In genomic region chr20:64038579-64039292, GRCh38 we compare ENCODE assay signal across 1 cellular context.
A peak's percentile ranks its signal among the peaks of the same experiment; 100 is the strongest.
TF ChIP-seq lines count a peak whose summit lies in the region.

No MANE protein-coding gene starts in this region.

TF ChIP-seq in K562, 482 proteins besides CTCF, POLR2A, EP300 and RAD21 (continued from another document and continues in another):
- peak; percentile 32 for TF ChIP-seq ESRRA (IDR thresholded peaks at IDR 0.05; ENCODE audit: borderline replicate concordance, low read depth)
- no peak for TF ChIP-seq NR3C1 (CRISPR knock-in tag; IDR thresholded peaks at IDR 0.05)
- TF ChIP-seq GTF2E2 (tag; IDR thresholded peaks at IDR 0.05), result peak; percentile 51; the same call in 1 of the 2 replicates
- no peak for TF ChIP-seq GTF2A2 (tag; IDR thresholded peaks at IDR 0.05)
- peak; percentile 89 for TF ChIP-seq ARID4B (CRISPR knock-in tag; IDR thresholded peaks at IDR 0.05)
- TF ChIP-seq HMG20B (CRISPR knock-in tag; IDR thresholded peaks at IDR 0.05), result no peak
- peak; percentile 67; the same call in 1 of the 2 replicates for TF ChIP-seq PRMT5 (CRISPR knock-in tag; IDR thresholded peaks at IDR 0.05)
- no peak for TF ChIP-seq ESRRB (CRISPR knock-in tag; IDR thresholded peaks at IDR 0.05; ENCODE audit: borderline replicate concordance)
- peak; percentile 90 for TF ChIP-seq FOXP1 (CRISPR knock-in tag; IDR thresholded peaks at IDR 0.05)
- TF ChIP-seq PURB (CRISPR knock-in tag; IDR thresholded peaks at IDR 0.05; ENCODE audit: low read depth), result no peak
- no peak for TF ChIP-seq ASH1L (IDR thresholded peaks at IDR 0.05; ENCODE audit: borderline replicate concordance, low read depth, partially characterized antibody)
- peak; percentile 92; the same call in 1 of the 2 replicates for TF ChIP-seq HMGXB4 (CRISPR knock-in tag; IDR thresholded peaks at IDR 0.05)
- peak; percentile 23 to 63; a peak in 1 of 4 replicates for TF ChIP-seq MNT (conservative IDR thresholded peaks at IDR 0.05)
- TF ChIP-seq SAFB (IDR thresholded peaks at IDR 0.05; ENCODE audit: borderline replicate concordance, low read depth, low read length), result 0 out of 2 replicates have a peak, but pooled peaks have one; percentile 28
- 0 out of 4 replicates have a peak, but pooled peaks of 1 of the 2 experiments have one; percentile 17 for TF ChIP-seq FOXA3 (CRISPR knock-in tag; conservative IDR thresholded peaks at IDR 0.05 in 1 of 2, IDR thresholded peaks at IDR 0.05 in 1 of 2)
- TF ChIP-seq ZNF263 (CRISPR knock-in tag; IDR thresholded peaks at IDR 0.05; ENCODE audit: borderline replicate concordance), result peak; percentile 64; the same call in 1 of the 2 replicates
- TF ChIP-seq CEBPG (CRISPR knock-in tag; IDR thresholded peaks at IDR 0.05), result 0 out of 2 replicates have a peak, but pooled peaks have one; percentile 16
- no peak for TF ChIP-seq CEBPG (tag; conservative IDR thresholded peaks at IDR 0.05 in 1 of 2, IDR thresholded peaks at IDR 0.05 in 1 of 2)
- TF ChIP-seq TEAD1 (CRISPR knock-in tag; IDR thresholded peaks at IDR 0.05), result peak in 1 of 2 experiments; percentile 88; a peak in 2 of 4 replicates
- peak; percentile 75 to 82 for TF ChIP-seq NRF1 (conservative IDR thresholded peaks at IDR 0.05 in 1 of 2, IDR thresholded peaks at IDR 0.05 in 1 of 2)
- TF ChIP-seq E2F1 (CRISPR knock-in tag; IDR thresholded peaks at IDR 0.05), result peak; percentile 71; the same call in 1 of the 2 replicates
- TF ChIP-seq ARID2 (IDR thresholded peaks at IDR 0.05), result 0 out of 2 replicates have a peak, but pooled peaks have one; percentile 43
- peak; percentile 78 for TF ChIP-seq ZNF511 (CRISPR knock-in tag; IDR thresholded peaks at IDR 0.05)
- TF ChIP-seq VEZF1 (CRISPR knock-in tag; IDR thresholded peaks at IDR 0.05), result peak; percentile 79
- no peak for TF ChIP-seq ETV6 (IDR thresholded peaks at IDR 0.05; ENCODE audit: borderline replicate concordance in 1 of 2, low read depth in 2 of 2, low read length in 1 of 2)
- peak; percentile 70; the same call in 1 of the 2 replicates for TF ChIP-seq ETV6 (CRISPR knock-in tag; IDR thresholded peaks at IDR 0.05; ENCODE audit: borderline replicate concordance)
- no peak for TF ChIP-seq DACH1 (IDR thresholded peaks at IDR 0.05; ENCODE audit: partially characterized antibody)
- no peak for TF ChIP-seq BRD4 (IDR thresholded peaks at IDR 0.05)
- TF ChIP-seq FUS (optimal IDR thresholded peaks at IDR 0.05; ENCODE audit: low read depth, low read length), result peak; percentile 92
- TF ChIP-seq RUNX1 (IDR thresholded peaks at IDR 0.05; ENCODE audit: low read depth), result no peak
- TF ChIP-seq ZNF318 (IDR thresholded peaks at IDR 0.05; ENCODE audit: borderline replicate concordance in 1 of 2, low read depth in 1 of 2), result no peak
- no peak for TF ChIP-seq ETS2 (tag; IDR thresholded peaks at IDR 0.05; ENCODE audit: borderline replicate concordance, poor library complexity, severe bottlenecking)
- TF ChIP-seq ZNF124 (CRISPR knock-in tag; IDR thresholded peaks at IDR 0.05), result no peak
- TF ChIP-seq PHF8 (IDR thresholded peaks at IDR 0.05; ENCODE audit: borderline replicate concordance, low read length), result peak; percentile 65; the same call in 1 of the 2 replicates
- TF ChIP-seq TSC22D4 (tag; IDR thresholded peaks at IDR 0.05), result no peak
- TF ChIP-seq NR2C2 (CRISPR knock-in tag; IDR thresholded peaks at IDR 0.05), result no peak
- TF ChIP-seq NR2C2 (tag; IDR thresholded peaks at IDR 0.05), result peak; percentile 51; the same call in 1 of the 2 replicates
- peak; percentile 36 for TF ChIP-seq TAF1 (IDR thresholded peaks at IDR 0.05; ENCODE audit: control insufficient read depth, extremely low read depth, insufficient read depth, low read length, severe bottlenecking)
- TF ChIP-seq KLF1 (tag; IDR thresholded peaks at IDR 0.05), result no peak; the same call in 1 of the 2 replicates
- TF ChIP-seq FOXJ2 (tag; IDR thresholded peaks at IDR 0.05), result no peak
- TF ChIP-seq KLF13 (tag; IDR thresholded peaks at IDR 0.05; ENCODE audit: borderline replicate concordance, low read depth), result no peak
- TF ChIP-seq L3MBTL2 (IDR thresholded peaks at IDR 0.05), result peak; percentile 93
